ENCODE assay signal across 17 cellular contexts in the genomic region with DNA sequence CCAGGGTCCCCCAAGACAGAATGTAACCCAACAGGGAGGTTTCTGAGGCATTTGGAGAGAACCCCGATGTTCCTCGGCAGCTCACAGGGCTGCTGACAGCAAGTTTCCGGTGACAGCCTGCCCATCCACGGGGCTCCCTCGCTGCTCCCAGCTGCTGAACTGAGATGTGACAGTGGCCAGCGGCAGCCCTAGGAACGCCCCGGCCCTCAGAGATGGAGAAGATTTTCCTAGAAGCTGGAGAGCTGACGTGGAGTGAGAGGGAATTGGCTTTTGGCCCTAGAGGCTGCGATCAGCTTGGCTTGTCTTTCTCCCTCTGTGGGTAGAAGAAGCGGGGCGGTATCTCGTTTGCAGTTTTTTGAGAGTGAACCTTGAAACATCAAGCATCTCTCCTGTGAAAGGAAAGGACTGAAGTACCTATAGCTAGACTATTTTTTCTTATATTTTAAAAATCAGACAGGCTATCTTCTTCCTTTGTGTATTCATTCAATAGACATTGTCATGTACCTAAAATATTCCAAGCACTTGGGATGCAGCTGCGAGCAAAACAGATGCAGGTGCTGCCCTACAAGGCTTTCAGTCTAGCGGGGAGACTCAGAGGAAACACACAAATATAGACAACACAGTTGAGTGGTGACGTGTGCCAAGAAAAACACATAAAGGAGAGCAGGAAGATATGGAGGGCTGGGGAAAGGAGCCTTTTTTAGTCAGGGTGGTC. TPM values are rescaled to one million over a fixed set of nuclear protein-coding genes. Genes with fewer than 3 reads are reported as not detected.
DNase-seq lines count a peak whose midpoint lies in the region; ATAC-seq and TF ChIP-seq lines count a peak whose summit lies in the region.
"Had no signal": no experiment of that assay in that cellular context is flagged by ENCODE, and none has a peak within 500 bp of the region (broad histone marks: within the 10 kb centered on the region; RNA-seq: fewer than 3 reads in every experiment).

No MANE protein-coding gene starts in this region.

- peaks cover 11% of the 10 kb centered on the region for H3K9me3 Mint-ChIP-seq in activated CD4-positive, alpha-beta T cell treated with anti-CD3 and anti-CD28 coated beads, Interleukin-2, amount 10 ng/mL, durations not matched to agents 24 days and 14 days

- no peaks in the 10 kb centered on the region for H3K36me3 Mint-ChIP-seq in activated CD4-positive, alpha-beta T cell treated with anti-CD3 and anti-CD28 coated beads, Interleukin-2, amount 10 ng/mL, durations not matched to agents 24 days and 14 days (ENCODE audit: low read depth)
- H3K36me3 Mint-ChIP-seq in T-helper 17 cell (ENCODE audit: low read depth), result peaks cover 2% of the 10 kb centered on the region

- no peaks in the 10 kb centered on the region for H3K79me1 ChIP-seq in neuronal stem cell (ENCODE audit: low read depth, low read length)

- no peak overlapping the region for H4K91ac ChIP-seq in neuronal stem cell (ENCODE audit: low read depth, low read length, poor library complexity)

- H2AFZ ChIP-seq in neuronal stem cell (ENCODE audit: low read length), result peak overlapping the region; percentile 36

- no peak overlapping the region for H3K23ac ChIP-seq in neuronal stem cell (ENCODE audit: low read depth, low read length, poor library complexity)

- no peak overlapping the region for H3K4me3 Mint-ChIP-seq in activated CD4-positive, alpha-beta T cell treated with anti-CD3 and anti-CD28 coated beads, Interleukin-2, amount 10 ng/mL, durations not matched to agents 24 days and 14 days
- H3K4me3 Mint-ChIP-seq in T-helper 17 cell, result no peak overlapping the region

- H3K4me1 ChIP-seq in gastroesophageal sphincter (peaks cover 0 to 35% (median 11%) of the 10 kb centered on the region in 3 donors), neuronal stem cell (ENCODE audit: control insufficient read depth in 2 of 2, insufficient read depth in 1 of 2, low read depth in 1 of 2, low read length in 2 of 2) (no peaks in the 10 kb centered on the region)

- peaks cover 4% of the 10 kb centered on the region for H3K4me1 Mint-ChIP-seq in activated CD4-positive, alpha-beta T cell treated with anti-CD3 and anti-CD28 coated beads, Interleukin-2, amount 10 ng/mL, durations not matched to agents 24 days and 14 days
- no peaks in the 10 kb centered on the region for H3K4me1 Mint-ChIP-seq in T-helper 17 cell

- DNase-seq in Right ventricle myocardium inferior (ENCODE audit: missing footprints) (no peak), cardiac septum (ENCODE audit: low spot score) (no peak), neuronal stem cell (ENCODE audit: low spot score) (no peak), ureter (ENCODE audit: low spot score) (peak; percentile 51), T-helper 17 cell (no peak)
- no peak for DNase-seq in activated effector memory CD4-positive, alpha-beta T cell treated with anti-CD3 and anti-CD28 coated beads, Interleukin-2, amount 50 U/mL, for 16 hours
- no peak for DNase-seq in activated CD4-positive, alpha-beta T cell treated with anti-CD3 and anti-CD28 coated beads, Interleukin-2, amount 10 ng/mL, durations not matched to agents 24 days and 14 days
- DNase-seq: activated CD8-positive, alpha-beta memory T cell treated with anti-CD3 and anti-CD28 coated beads for 24 hours; effector CD4-positive, alpha-beta T cell; Kasumi-1; midbrain; NCI-H1436; NCI-H524 had no signal

- no peak for TF ChIP-seq EP300 in gastroesophageal sphincter (IDR thresholded peaks at IDR 0.05)

- H3K27ac Mint-ChIP-seq in activated CD4-positive, alpha-beta T cell treated with anti-CD3 and anti-CD28 coated beads, Interleukin-2, amount 10 ng/mL, durations not matched to agents 24 days and 14 days, result no peak overlapping the region
- H3K27ac Mint-ChIP-seq in T-helper 17 cell, result no peak overlapping the region
- H3K27ac Mint-ChIP-seq: activated T-helper 2 cell treated with anti-CD3 and anti-CD28 coated beads, Interferon-gamma antibody, Interleukin-2, Interleukin-4, amounts not matched to agents 10 μg/mL and 5 μg/mL and 100 μg/mL, durations not matched to agents 14 hours and 24 hours and 36 hours had no signal

- TF ChIP-seq POLR2A in gastroesophageal sphincter (IDR thresholded peaks at IDR 0.05), result no peak

- no peak overlapping the region for H2AK5ac ChIP-seq in neuronal stem cell (ENCODE audit: low read depth, low read length)

- H2BK12ac ChIP-seq in neuronal stem cell (ENCODE audit: low read length), result no peak overlapping the region

- no peak for TF ChIP-seq CTCF in gastroesophageal sphincter (IDR thresholded peaks at IDR 0.05)

- H3K27me3 ChIP-seq in gastroesophageal sphincter (no peaks in the 10 kb centered on the region), neuronal stem cell (ENCODE audit: control insufficient read depth in 3 of 3, insufficient read depth in 3 of 3, low read depth in 1 of 3, low read length in 3 of 3) (peaks cover 0 to 9% (median 0%) of the 10 kb centered on the region in 3 experiments)

- H3K9me3 ChIP-seq in gastroesophageal sphincter (peaks cover 0 to 4% (median 0%) of the 10 kb centered on the region in 3 donors), neuronal stem cell (replicated peaks in 1 of 2; ENCODE audit: control insufficient read depth in 2 of 2, insufficient read depth in 1 of 2, low read depth in 1 of 2, low read length in 2 of 2) (peaks cover 0 to 7% of the 10 kb centered on the region in 2 donors), T-helper 17 cell (ENCODE audit: control insufficient read depth, low read length, poor library complexity, severe bottlenecking) (no peaks in the 10 kb centered on the region)

- peak overlapping the region; percentile 10 for H2BK15ac ChIP-seq in neuronal stem cell (ENCODE audit: low read length)

- H3K18ac ChIP-seq in neuronal stem cell (ENCODE audit: low read length), result no peak overlapping the region

- no peak overlapping the region for H3K14ac ChIP-seq in neuronal stem cell (ENCODE audit: low read length)

- H4K8ac ChIP-seq in neuronal stem cell (ENCODE audit: low read depth, low read length), result no peak overlapping the region

- H2BK120ac ChIP-seq in neuronal stem cell (ENCODE audit: low read depth, low read length), result peak overlapping the region; percentile 27

- no peak overlapping the region for H3K9ac ChIP-seq in neuronal stem cell (ENCODE audit: low read depth, low read length, poor library complexity)

- 45 to 49% methylated on average over 2 to 7 of the region's 16 CpGs for WGBS in gastroesophageal sphincter (ENCODE audit: low coverage in 1 of 2), 2 donors
- no CpG with 5 or more reads among the region's 16 CpGs for WGBS in neuronal stem cell (ENCODE audit: extremely low coverage in 2 of 2, insufficient read length in 2 of 2, insufficient replicate concordance in 1 of 2), 2 donors

- H3K4me2 ChIP-seq in neuronal stem cell (ENCODE audit: insufficient read depth, low read length, poor library complexity, severe bottlenecking), result no peak overlapping the region

- H3K36me3 ChIP-seq in gastroesophageal sphincter (no peaks in the 10 kb centered on the region), neuronal stem cell (replicated peaks in 1 of 2; ENCODE audit: control insufficient read depth in 2 of 2, insufficient read depth in 2 of 2, low read length in 2 of 2) (no peaks in the 10 kb centered on the region)

- no peak overlapping the region for H3K4ac ChIP-seq in neuronal stem cell (ENCODE audit: low read length)

- H3K4me3 ChIP-seq in gastroesophageal sphincter (peak overlapping the region in 1 of 2 donors; percentile 8), neuronal stem cell (ENCODE audit: low read length in 2 of 2) (no peak overlapping the region)

- peaks cover 21% of the 10 kb centered on the region for H3K27me3 Mint-ChIP-seq in activated CD4-positive, alpha-beta T cell treated with anti-CD3 and anti-CD28 coated beads, Interleukin-2, amount 10 ng/mL, durations not matched to agents 24 days and 14 days
- no peaks in the 10 kb centered on the region for H3K27me3 Mint-ChIP-seq in T-helper 17 cell

- intact Hi-C loops in Right ventricle myocardium inferior (cut with DNase I) (no loop called here), cardiac septum (cut with DNase I) (loop anchor here (5.0 kb wide), 1 partner anchor 39 kb away; no protein-coding TSS in a partner anchor)
- intact Hi-C loops in activated CD4-positive, alpha-beta T cell treated with anti-CD3 and anti-CD28 coated beads, Interleukin-2, amount 10 ng/mL, durations not matched to agents 24 days and 14 days (cut with micrococcal nuclease), result no loop called here

- peak overlapping the region in 3 of 4 donors; percentile 70 to 77 (median 70) for H3K27ac ChIP-seq in gastroesophageal sphincter
- H3K27ac ChIP-seq in neuronal stem cell (replicated peaks; ENCODE audit: low read length), result no peak overlapping the region
- H3K27ac ChIP-seq: HL-60 had no signal

- no peak overlapping the region for H2BK5ac ChIP-seq in neuronal stem cell (ENCODE audit: low read length)

- ATAC-seq in Right ventricle myocardium inferior, result peak; percentile 67
- peak; percentile 26 for ATAC-seq in gastroesophageal sphincter
- no peak for ATAC-seq in T-helper 17 cell
- ATAC-seq: SK-N-SH treated with all-trans-retinoic acid at 6 μM for 48 hours had no signal

RNA-seq across cellular contexts. Expression of gene NFATC2, which starts 28.4 kb away (rescaled TPM):
- total RNA-seq in Right ventricle myocardium inferior, result 2.1 TPM
- 4.3 TPM for total RNA-seq in cardiac septum
- 10 to 100 TPM in 2 of 4 donors, 1 to 10 TPM in 2; 4.4 to 20.2 (median 9.0) TPM for total RNA-seq in gastroesophageal sphincter
- 0.67 TPM for polyA plus RNA-seq in neuronal stem cell (2013, experiment 1 of 2)
- polyA plus RNA-seq in neuronal stem cell (2013, experiment 2 of 2), result 0.76 TPM
- total RNA-seq in ureter, result 10.6 TPM
- total RNA-seq in activated CD4-positive, alpha-beta T cell treated with anti-CD3 and anti-CD28 coated beads, Interleukin-2, amount 10 ng/mL, durations not matched to agents 24 days and 14 days, result 65.0 and 66.4 TPM in 2 replicates
- 10 to 100 TPM; 51.0 to 58.7 TPM for total RNA-seq in T-helper 17 cell
